ENCODE assay signal across 20 cellular contexts in genomic region chr2:227252831-227253230, GRCh38.
DNase-seq lines count a peak whose midpoint lies in the region; ATAC-seq and TF ChIP-seq lines count a peak whose summit lies in the region.
"Had no signal": no experiment of that assay in that cellular context is flagged by ENCODE, and none has a peak within 500 bp of the region (broad histone marks: within the 10 kb centered on the region; RNA-seq: fewer than 3 reads in every experiment).

No MANE protein-coding gene starts in this region.

- H3K23me2 ChIP-seq in H9 (ENCODE audit: insufficient read length, low read depth, low read length, poor library complexity, severe bottlenecking): no peaks in the 10 kb centered on the region

- H2BK12ac ChIP-seq in H9 (ENCODE audit: insufficient read length, low read depth, low read length) (no peak overlapping the region), neuronal stem cell (ENCODE audit: low read length) (no peak overlapping the region)

- peaks cover 13 to 25% of the 10 kb centered on the region in 2 experiments for H3K4me1 Mint-ChIP-seq in H9
- H3K4me1 Mint-ChIP-seq in CD8-positive, alpha-beta T cell (ENCODE audit: low read depth): no peaks in the 10 kb centered on the region
- H3K4me1 Mint-ChIP-seq: B cell; CD4-positive, CD25-positive, alpha-beta regulatory T cell; CD8-positive, alpha-beta memory T cell had no signal

- no peak overlapping the region for H3T11ph ChIP-seq in H9 (ENCODE audit: low read length)

- H3K18ac ChIP-seq in H9 (ENCODE audit: insufficient read length, low read depth, low read length) (no peak overlapping the region), neuronal stem cell (ENCODE audit: low read length) (no peak overlapping the region)

- no peak overlapping the region for H4K5ac ChIP-seq in H9 (ENCODE audit: insufficient read length, low read depth, low read length)

- H2BK15ac ChIP-seq in H9 (ENCODE audit: low read depth, low read length) (no peak overlapping the region), neuronal stem cell (ENCODE audit: low read length) (no peak overlapping the region)

- no peaks in the 10 kb centered on the region for H3K9me3 Mint-ChIP-seq in H9
- H3K9me3 Mint-ChIP-seq in CD8-positive, alpha-beta T cell: no peaks in the 10 kb centered on the region
- H3K9me3 Mint-ChIP-seq: CD8-positive, alpha-beta memory T cell; HFFc6 had no signal

- 53% methylated on average over 2 of the region's 2 CpGs for whole genome bisulfite sequencing in smooth muscle cell (ENCODE audit: low lambda C conversion rate)
- no CpG with 5 or more reads among the region's 2 CpGs for WGBS in H9 (ENCODE audit: extremely low coverage, insufficient read length, low lambda C conversion rate)
- WGBS in neuronal stem cell (ENCODE audit: extremely low coverage in 2 of 2, insufficient read length in 2 of 2, insufficient replicate concordance in 1 of 2), 2 donors: no CpG with 5 or more reads among the region's 2 CpGs

- in situ Hi-C loops in HAP-1 (cut with MboI; ENCODE audit: low sequenced_read_pairs): no loop called here

- H4K8ac ChIP-seq in H9 (replicated peaks; ENCODE audit: insufficient read length, low read depth, low read length): no peak overlapping the region
- no peak overlapping the region for H4K8ac ChIP-seq in neuronal stem cell (ENCODE audit: low read depth, low read length)

- no peak for TF ChIP-seq CTCF in WERI-Rb-1 (IDR thresholded peaks at IDR 0.05; ENCODE audit: low read depth, low read length)
- no peak for TF ChIP-seq CTCF in smooth muscle cell (IDR thresholded peaks at IDR 0.05; ENCODE audit: borderline replicate concordance, insufficient read depth, poor library complexity, severe bottlenecking)
- no peak for TF ChIP-seq CTCF in H9 (conservative IDR thresholded peaks at IDR 0.05)
- no peak for TF ChIP-seq CTCF in CD8-positive, alpha-beta T cell (IDR thresholded peaks at IDR 0.05)

- no peak overlapping the region for H3K4ac ChIP-seq in H9 (ENCODE audit: low read depth, low read length)
- no peak overlapping the region for H3K4ac ChIP-seq in neuronal stem cell (ENCODE audit: low read length)

- POLR2A ChIA-PET in CD8-positive, alpha-beta T cell (lab: Charles Lee): no interaction called here

- DNase-seq in D341Med (ENCODE audit: low spot score): peak; percentile 56
- peak; percentile 34 to 39 for DNase-seq in HAP-1 (ENCODE audit: low spot score in 2 of 2)
- DNase-seq in WERI-Rb-1: peak; percentile 75
- DNase-seq in smooth muscle cell (lab: John Stamatoyannopoulos, UW; ENCODE audit: unreplicated experiment): no peak
- DNase-seq in H9: no peak
- no peak for DNase-seq in CD8-positive, alpha-beta T cell
- DNase-seq in neuronal stem cell (ENCODE audit: low spot score): no peak
- DNase-seq: CD4-positive, CD25-positive, alpha-beta regulatory T cell; CD8-positive, alpha-beta memory T cell; DMS153; DND-41; GDM1; GM23248; H7; HFFc6 had no signal

- ATAC-seq in CD8-positive, alpha-beta T cell: no peak
- ATAC-seq: GM12878 had no signal

- H3K9me3 ChIP-seq in HAP-1 (no peaks in the 10 kb centered on the region), WERI-Rb-1 (ENCODE audit: severe bottlenecking) (no peaks in the 10 kb centered on the region), smooth muscle cell (replicated peaks; ENCODE audit: low read depth) (no peaks in the 10 kb centered on the region), H9 (ENCODE audit: control insufficient read depth, low read depth, low read length) (no peaks in the 10 kb centered on the region), neuronal stem cell (replicated peaks in 1 of 2; ENCODE audit: control insufficient read depth in 2 of 2, insufficient read depth in 1 of 2, low read depth in 1 of 2, low read length in 2 of 2) (peaks cover 0 to under 1% of the 10 kb centered on the region in 2 donors)
- H3K9me3 ChIP-seq in CD8-positive, alpha-beta T cell (ENCODE audit: low read length): no peaks in the 10 kb centered on the region
- H3K9me3 ChIP-seq: BLaER1 had no signal

- H3K79me2 ChIP-seq in smooth muscle cell (ENCODE audit: low read depth) (no peaks in the 10 kb centered on the region), H9 (ENCODE audit: insufficient read depth, low read length) (no peaks in the 10 kb centered on the region)

- H3K23ac ChIP-seq in H9 (ENCODE audit: insufficient read length, low read depth, low read length): no peak overlapping the region
- no peak overlapping the region for H3K23ac ChIP-seq in neuronal stem cell (ENCODE audit: low read depth, low read length, poor library complexity)

- no peak overlapping the region for H4K91ac ChIP-seq in H9 (ENCODE audit: insufficient read length, low read depth, low read length)
- H4K91ac ChIP-seq in neuronal stem cell (ENCODE audit: low read depth, low read length, poor library complexity): no peak overlapping the region

- H3K79me1 ChIP-seq in H9 (ENCODE audit: insufficient read depth, low read depth, low read length, poor library complexity, severe bottlenecking): no peaks in the 10 kb centered on the region
- no peaks in the 10 kb centered on the region for H3K79me1 ChIP-seq in neuronal stem cell (ENCODE audit: low read depth, low read length)

- H3K27ac Mint-ChIP-seq in H9: no peak overlapping the region
- no peak overlapping the region for H3K27ac Mint-ChIP-seq in CD8-positive, alpha-beta T cell
- H3K27ac Mint-ChIP-seq: B cell; CD4-positive, CD25-positive, alpha-beta regulatory T cell; CD8-positive, alpha-beta memory T cell; HFFc6 had no signal

- H2BK5ac ChIP-seq in H9 (ENCODE audit: insufficient read length, low read length) (no peak overlapping the region), neuronal stem cell (ENCODE audit: low read length) (no peak overlapping the region)

- H3K27ac ChIP-seq in WERI-Rb-1 (peak overlapping the region; percentile 65), smooth muscle cell (ENCODE audit: low read depth) (no peak overlapping the region), H9 (ENCODE audit: insufficient read length, low read depth, low read length) (no peak overlapping the region), neuronal stem cell (replicated peaks; ENCODE audit: low read length) (no peak overlapping the region)
- H3K27ac ChIP-seq in CD8-positive, alpha-beta T cell (ENCODE audit: low read depth, low read length): no peak overlapping the region
- H3K27ac ChIP-seq: 22Rv1, BLaER1, C4-2B, GM23248 had no signal

- CTCF ChIA-PET in CD8-positive, alpha-beta T cell (lab: Charles Lee): interaction anchor here (0.6 to 6.1 kb wide), 2 partner anchors 14 to 168 kb away, joined by 3 to 46 read pairs; no protein-coding TSS in a partner anchor

- H3K27me3 ChIP-seq in HAP-1 (ENCODE audit: low read depth) (no peaks in the 10 kb centered on the region), WERI-Rb-1 (ENCODE audit: insufficient read depth, low read depth, severe bottlenecking) (no peaks in the 10 kb centered on the region), smooth muscle cell (ENCODE audit: low read depth) (no peaks in the 10 kb centered on the region), H9 (ENCODE audit: insufficient read depth, low read length) (no peaks in the 10 kb centered on the region), neuronal stem cell (ENCODE audit: control insufficient read depth in 3 of 3, insufficient read depth in 3 of 3, low read depth in 1 of 3, low read length in 3 of 3) (no peaks in the 10 kb centered on the region)
- no peaks in the 10 kb centered on the region for H3K27me3 ChIP-seq in CD8-positive, alpha-beta T cell (ENCODE audit: insufficient read depth, low read length)
- H3K27me3 ChIP-seq: BLaER1 had no signal

- intact Hi-C loops in CD8-positive, alpha-beta T cell (cut with DNase I, micrococcal nuclease): no loop called here

- H2AK5ac ChIP-seq in H9 (ENCODE audit: insufficient read length, low read length) (no peak overlapping the region), neuronal stem cell (ENCODE audit: low read depth, low read length) (no peak overlapping the region)

- H3K4me1 ChIP-seq in HAP-1 (peaks cover 46% of the 10 kb centered on the region), smooth muscle cell (ENCODE audit: low read depth) (peaks cover 5% of the 10 kb centered on the region), H9 (ENCODE audit: insufficient read depth, low read length) (no peaks in the 10 kb centered on the region), neuronal stem cell (ENCODE audit: control insufficient read depth in 2 of 2, insufficient read depth in 1 of 2, low read depth in 1 of 2, low read length in 2 of 2) (no peaks in the 10 kb centered on the region)
- no peaks in the 10 kb centered on the region for H3K4me1 ChIP-seq in CD8-positive, alpha-beta T cell (ENCODE audit: insufficient read depth, low read length)
- H3K4me1 ChIP-seq: BLaER1 had no signal

- no peak overlapping the region for H3K56ac ChIP-seq in H9 (ENCODE audit: insufficient read length, low read depth, low read length)

- no peak overlapping the region for H3K4me3 Mint-ChIP-seq in H9
- H3K4me3 Mint-ChIP-seq in CD8-positive, alpha-beta T cell: no peak overlapping the region
- H3K4me3 Mint-ChIP-seq: B cell; CD4-positive, CD25-positive, alpha-beta regulatory T cell; CD8-positive, alpha-beta memory T cell; HFFc6 had no signal

- H3K14ac ChIP-seq in H9 (ENCODE audit: insufficient read depth, low read length) (no peak overlapping the region), neuronal stem cell (ENCODE audit: low read length) (no peak overlapping the region)

- H3K36me3 ChIP-seq in HAP-1 (replicated peaks) (peaks cover 5% of the 10 kb centered on the region), WERI-Rb-1 (no peaks in the 10 kb centered on the region), smooth muscle cell (ENCODE audit: low read depth) (no peaks in the 10 kb centered on the region), neuronal stem cell (replicated peaks in 1 of 2; ENCODE audit: control insufficient read depth in 2 of 2, insufficient read depth in 2 of 2, low read length in 2 of 2) (no peaks in the 10 kb centered on the region)
- H3K36me3 ChIP-seq in CD8-positive, alpha-beta T cell (ENCODE audit: insufficient read depth, low read length): no peaks in the 10 kb centered on the region
- H3K36me3 ChIP-seq: BLaER1 had no signal

- no peaks in the 10 kb centered on the region for H3F3A ChIP-seq in smooth muscle cell (ENCODE audit: low read depth)

- H3K27me3 Mint-ChIP-seq in H9 (ENCODE audit: low read depth): no peaks in the 10 kb centered on the region
- H3K27me3 Mint-ChIP-seq in CD8-positive, alpha-beta T cell (ENCODE audit: low read depth): peaks cover 5% of the 10 kb centered on the region
- H3K27me3 Mint-ChIP-seq: B cell had no signal

- H4K20me1 ChIP-seq in smooth muscle cell (ENCODE audit: low read depth) (no peaks in the 10 kb centered on the region), H9 (ENCODE audit: control insufficient read depth, insufficient read depth, insufficient read length) (no peaks in the 10 kb centered on the region)
- H4K20me1 ChIP-seq: BLaER1 had no signal

- H3K4me3 ChIP-seq in HAP-1 (no peak overlapping the region), WERI-Rb-1 (ENCODE audit: low read depth, low read length) (no peak overlapping the region), smooth muscle cell (no peak overlapping the region), neuronal stem cell (ENCODE audit: low read length in 2 of 2) (no peak overlapping the region)
- H3K4me3 ChIP-seq in CD8-positive, alpha-beta T cell (ENCODE audit: low read depth, low read length): no peak overlapping the region
- H3K4me3 ChIP-seq: BLaER1, GM12878, GM23248 had no signal

- H3K9ac ChIP-seq in smooth muscle cell (ENCODE audit: low read depth): no peak overlapping the region
- no peak overlapping the region for H3K9ac ChIP-seq in H9 (ENCODE audit: extremely low read depth, insufficient read length, low read length)
- no peak overlapping the region for H3K9ac ChIP-seq in neuronal stem cell (ENCODE audit: low read depth, low read length, poor library complexity)
- H3K9ac ChIP-seq: BLaER1, GM23248 had no signal

- H2BK120ac ChIP-seq in H9 (ENCODE audit: low read depth, low read length, poor library complexity, severe bottlenecking) (no peak overlapping the region), neuronal stem cell (ENCODE audit: low read depth, low read length) (no peak overlapping the region)

- H3K4me2 ChIP-seq in smooth muscle cell (peak overlapping the region; percentile 50), H9 (ENCODE audit: insufficient read depth, insufficient read length, low read length) (no peak overlapping the region), neuronal stem cell (ENCODE audit: insufficient read depth, low read length, poor library complexity, severe bottlenecking) (no peak overlapping the region)
- H3K4me2 ChIP-seq: BLaER1 had no signal

- H2BK20ac ChIP-seq in H9 (ENCODE audit: low read depth, low read length, poor library complexity, severe bottlenecking): no peak overlapping the region

- H3K36me3 Mint-ChIP-seq in H9 (ENCODE audit: insufficient read depth in 1 of 3, low read depth in 3 of 3): no peaks in the 10 kb centered on the region
- H3K36me3 Mint-ChIP-seq in CD8-positive, alpha-beta T cell: peaks cover 4% of the 10 kb centered on the region
- H3K36me3 Mint-ChIP-seq: CD8-positive, alpha-beta memory T cell had no signal

- H2AFZ ChIP-seq in smooth muscle cell (ENCODE audit: low read depth): peak overlapping the region; percentile 23
- H2AFZ ChIP-seq in H9 (ENCODE audit: low read length): no peak overlapping the region
- no peak overlapping the region for H2AFZ ChIP-seq in neuronal stem cell (ENCODE audit: low read length)
- H2AFZ ChIP-seq: GM23248 had no signal

Comparison
In these comparisons a context has a peak if more than half of its experiments do, and no peak if none do; other contexts are left out.
1. DNase-seq: peak in D341Med (single experiment), HAP-1 (2 of 2) and WERI-Rb-1 (single experiment); none in smooth muscle cell (single experiment), H9 (single experiment), CD8-positive, alpha-beta T cell (0 of 7) and neuronal stem cell (single experiment).